ENCODE assay signal across 24 cellular contexts in genomic region chr11:15590131-15590530, GRCh38.
"Had no signal": no experiment of that assay in that cellular context is flagged by ENCODE, and none has a peak within 500 bp of the region (broad histone marks: within the 10 kb centered on the region; RNA-seq: fewer than 3 reads in every experiment).

No MANE protein-coding gene starts in this region.

- H3K4me3 Mint-ChIP-seq: activated CD4-positive, alpha-beta T cell treated with anti-CD3 and anti-CD28 coated beads, Interleukin-2, amount 10 ng/mL, durations not matched to agents 7 days and 5 days; activated CD8-positive, alpha-beta T cell treated with anti-CD3 and anti-CD28 coated beads, Interleukin-2, amount 10 ng/mL, durations not matched to agents 7 days and 5 days; activated naive CD4-positive, alpha-beta T cell treated with anti-CD3 and anti-CD28 coated beads for 36 hours; activated T-cell treated with anti-CD3 and anti-CD28 coated beads, Interleukin-2, amount 50 U/mL, for 24 hours; effector memory CD8-positive, alpha-beta T cell; immature natural killer cell; naive B cell; neural progenitor cell had no signal

- H2AFZ ChIP-seq: neural progenitor cell had no signal

- H3K9me3 ChIP-seq: body of pancreas, esophagus squamous epithelium, gastroesophageal sphincter, heart left ventricle, mucosa of descending colon, prostate gland, right atrium auricular region, upper lobe of right lung had no signal

- H3K4me1 Mint-ChIP-seq: activated CD4-positive, alpha-beta T cell treated with anti-CD3 and anti-CD28 coated beads, Interleukin-2, amount 10 ng/mL, durations not matched to agents 7 days and 5 days; immature natural killer cell; naive B cell had no signal

- H3K4me3 ChIP-seq: body of pancreas, esophagus squamous epithelium, gastroesophageal sphincter, heart left ventricle, mucosa of descending colon, neural progenitor cell, prostate gland, right atrium auricular region, upper lobe of right lung had no signal

- H3K36me3 ChIP-seq: esophagus squamous epithelium, gastroesophageal sphincter, heart left ventricle, neural progenitor cell, prostate gland, right atrium auricular region, upper lobe of right lung had no signal

- DNase-seq: activated CD4-positive, alpha-beta T cell treated with anti-CD3 and anti-CD28 coated beads, Interleukin-2, amount 10 ng/mL, durations not matched to agents 7 days and 5 days; activated CD8-positive, alpha-beta T cell treated with anti-CD3 and anti-CD28 coated beads, Interleukin-2, amount 10 ng/mL, durations not matched to agents 7 days and 5 days; activated naive CD4-positive, alpha-beta T cell treated with anti-CD3 and anti-CD28 coated beads for 36 hours; activated T-cell treated with anti-CD3 and anti-CD28 coated beads, Interleukin-2, amount 50 U/mL, for 24 hours; body of pancreas; effector memory CD8-positive, alpha-beta T cell; esophagus squamous epithelium; heart left ventricle; immature natural killer cell; kidney glomerular epithelial cell; mesenchymal stem cell; mucosa of descending colon; naive B cell; stimulated activated CD4-positive, alpha-beta T cell treated with anti-CD3 and anti-CD28 coated beads, Interleukin-12 subunit alpha, Interleukin-12 subunit beta, amount 100 ng/mL, for 4 hours; stimulated activated CD4-positive, alpha-beta T cell treated with anti-CD3 and anti-CD28 coated beads, Interleukin-1b, Interleukin-23, amount 100 ng/mL, for 48 hours; stimulated activated CD8-positive, alpha-beta memory T cell treated with anti-CD3 and anti-CD28 coated beads, Interleukin-4, amount 100 ng/mL, for 48 hours; stimulated activated naive CD4-positive, alpha-beta T cell; upper lobe of right lung had no signal

- H3K27me3 ChIP-seq: body of pancreas, esophagus squamous epithelium, gastroesophageal sphincter, heart left ventricle, neural progenitor cell, right atrium auricular region, upper lobe of right lung had no signal

- H3K27ac Mint-ChIP-seq: activated CD4-positive, alpha-beta T cell treated with anti-CD3 and anti-CD28 coated beads, Interleukin-2, amount 10 ng/mL, durations not matched to agents 7 days and 5 days; activated CD8-positive, alpha-beta T cell treated with anti-CD3 and anti-CD28 coated beads, Interleukin-2, amount 10 ng/mL, durations not matched to agents 7 days and 5 days; activated naive CD4-positive, alpha-beta T cell treated with anti-CD3 and anti-CD28 coated beads for 36 hours; activated T-cell treated with anti-CD3 and anti-CD28 coated beads, Interleukin-2, amount 50 U/mL, for 24 hours; activated T-helper 2 cell treated with anti-CD3 and anti-CD28 coated beads, Interferon-gamma antibody, Interleukin-2, Interleukin-4, amounts not matched to agents 10 μg/mL and 5 μg/mL and 100 μg/mL, durations not matched to agents 14 hours and 24 hours and 36 hours; effector memory CD8-positive, alpha-beta T cell; immature natural killer cell; naive B cell; neural progenitor cell had no signal

- H3K36me3 Mint-ChIP-seq: immature natural killer cell, naive B cell had no signal

- H3K9ac ChIP-seq: neural progenitor cell had no signal

- H3K27me3 Mint-ChIP-seq: activated CD4-positive, alpha-beta T cell treated with anti-CD3 and anti-CD28 coated beads, Interleukin-2, amount 10 ng/mL, durations not matched to agents 7 days and 5 days; activated T-cell treated with anti-CD3 and anti-CD28 coated beads, Interleukin-2, amount 50 U/mL, for 24 hours; effector memory CD8-positive, alpha-beta T cell had no signal

- H3K9me3 Mint-ChIP-seq: activated CD4-positive, alpha-beta T cell treated with anti-CD3 and anti-CD28 coated beads, Interleukin-2, amount 10 ng/mL, durations not matched to agents 7 days and 5 days; activated naive CD4-positive, alpha-beta T cell treated with anti-CD3 and anti-CD28 coated beads for 36 hours; activated T-cell treated with anti-CD3 and anti-CD28 coated beads, Interleukin-2, amount 50 U/mL, for 24 hours; activated T-helper 2 cell treated with anti-CD3 and anti-CD28 coated beads, Interferon-gamma antibody, Interleukin-2, Interleukin-4, amounts not matched to agents 10 μg/mL and 5 μg/mL and 100 μg/mL, durations not matched to agents 14 hours and 24 hours and 36 hours; neural progenitor cell had no signal

- H3K4me1 ChIP-seq: body of pancreas, esophagus squamous epithelium, prostate gland, upper lobe of right lung had no signal

- H3K27ac ChIP-seq: body of pancreas, esophagus squamous epithelium, gastroesophageal sphincter, heart left ventricle, prostate gland, right atrium auricular region, upper lobe of right lung had no signal

- ATAC-seq: activated CD4-positive, CD25-positive, alpha-beta regulatory T cell treated with anti-CD3 and anti-CD28 coated beads, Interleukin-2, amount 50 U/mL, for 24 hours; activated CD8-positive, alpha-beta T cell treated with anti-CD3 and anti-CD28 coated beads, Interleukin-2, amount 10 ng/mL, durations not matched to agents 7 days and 5 days; effector memory CD8-positive, alpha-beta T cell; gastroesophageal sphincter; heart left ventricle; mucosa of descending colon; upper lobe of right lung had no signal
